In the genomic region with DNA sequence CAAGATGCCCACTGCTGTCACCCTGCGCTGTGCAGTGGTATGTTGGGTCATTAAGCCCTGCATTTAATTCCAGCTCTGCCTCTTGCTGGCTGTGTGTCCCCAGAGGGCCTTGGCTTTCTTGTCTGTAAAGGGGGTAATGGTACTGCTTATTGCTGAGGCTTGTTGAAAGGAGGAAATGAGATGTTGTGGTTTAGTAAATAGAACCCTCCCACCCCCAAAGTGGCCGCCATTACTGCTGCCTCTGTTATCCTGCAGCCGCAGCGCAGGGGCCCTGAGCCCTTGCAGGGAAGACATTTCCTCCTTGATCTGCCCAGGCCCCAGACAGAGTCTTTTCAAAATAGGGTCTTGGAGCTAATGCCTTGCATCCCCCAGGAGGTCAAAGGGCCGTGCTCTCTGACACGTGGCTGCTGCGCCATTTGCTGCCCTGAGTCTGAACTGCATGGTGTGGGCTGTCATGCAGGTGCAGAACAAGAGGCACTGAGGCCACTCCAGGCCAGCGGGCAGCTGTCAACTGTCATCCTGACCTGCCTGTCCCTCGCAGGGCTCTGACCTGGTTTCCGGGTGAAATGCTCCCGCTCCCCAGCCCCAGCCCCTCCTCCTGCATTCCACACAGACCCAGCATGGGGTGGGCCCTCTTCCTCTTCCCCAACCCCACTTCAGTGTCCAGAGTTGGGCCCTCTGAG, we compare ENCODE assay signal across 28 cellular contexts. TPM values are rescaled to one million over a fixed set of nuclear protein-coding genes. Genes with fewer than 3 reads are reported as not detected.
A peak's percentile ranks its signal among the peaks of the same experiment; 100 is the strongest.
DNase-seq lines count a peak whose midpoint lies in the region; ATAC-seq and TF ChIP-seq lines count a peak whose summit lies in the region.
"Had no signal": no experiment of that assay in that cellular context is flagged by ENCODE, and none has a peak within 500 bp of the region (broad histone marks: within the 10 kb centered on the region; RNA-seq: fewer than 3 reads in every experiment).

No MANE protein-coding gene starts in this region.

- intact Hi-C loops in ovary (cut with DNase I): no loop called here
- intact Hi-C loops in activated CD8-positive, alpha-beta T cell treated with anti-CD3 and anti-CD28 coated beads for 36 hours (cut with micrococcal nuclease): no loop called here

- TF ChIP-seq POLR2A in NB4 (IDR thresholded peaks at IDR 0.05; ENCODE audit: extremely low read depth, insufficient read length) (no peak), ovary (IDR thresholded peaks at IDR 0.05) (no peak)

- H3K9me3 Mint-ChIP-seq in stimulated activated memory B cell treated with anti-CD40 and anti-IgM and Interleukin-4, amounts not matched to agents 10 μg/mL and 1 μg/mL and 100 μg/mL, for 72 hours: no peaks in the 10 kb centered on the region
- H3K9me3 Mint-ChIP-seq in activated CD8-positive, alpha-beta T cell treated with anti-CD3 and anti-CD28 coated beads for 36 hours: no peaks in the 10 kb centered on the region
- H3K9me3 Mint-ChIP-seq: brain, IgD-negative memory B cell had no signal

- ATAC-seq in stimulated activated memory B cell treated with anti-CD40 and anti-IgM and Interleukin-4, amounts not matched to agents 10 μg/mL and 1 μg/mL and 100 μg/mL, for 72 hours: peak; percentile 92
- no peak for ATAC-seq in activated CD8-positive, alpha-beta T cell treated with anti-CD3 and anti-CD28 coated beads for 36 hours
- ATAC-seq: activated CD8-positive, alpha-beta T cell treated with anti-CD3 and anti-CD28 coated beads, Interleukin-2, amount 10 ng/mL, durations not matched to agents 7 days and 5 days; mucosa of descending colon; stimulated activated naive CD8-positive, alpha-beta T cell treated with anti-CD3 and anti-CD28 coated beads, Interleukin-15, Interleukin-2, amounts not matched to agents 100 U/mL and 50 U/mL, for 24 hours had no signal

- peaks cover 38% of the 10 kb centered on the region for H3K4me1 ChIP-seq in ectodermal cell (ENCODE audit: control insufficient read depth, insufficient read depth, low read length)
- no peaks in the 10 kb centered on the region for H3K4me1 ChIP-seq in ovary (ENCODE audit: insufficient read depth)
- H3K4me1 ChIP-seq: esophagus muscularis mucosa, thyroid gland had no signal

- H3K36me3 Mint-ChIP-seq in stimulated activated memory B cell treated with anti-CD40 and anti-IgM and Interleukin-4, amounts not matched to agents 10 μg/mL and 1 μg/mL and 100 μg/mL, for 72 hours: no peaks in the 10 kb centered on the region
- no peaks in the 10 kb centered on the region for H3K36me3 Mint-ChIP-seq in activated CD8-positive, alpha-beta T cell treated with anti-CD3 and anti-CD28 coated beads for 36 hours (ENCODE audit: low read depth)
- H3K36me3 Mint-ChIP-seq: brain, IgD-negative memory B cell had no signal

- H3K4me3 Mint-ChIP-seq in stimulated activated memory B cell treated with anti-CD40 and anti-IgM and Interleukin-4, amounts not matched to agents 10 μg/mL and 1 μg/mL and 100 μg/mL, for 72 hours: no peak overlapping the region
- no peak overlapping the region for H3K4me3 Mint-ChIP-seq in activated CD8-positive, alpha-beta T cell treated with anti-CD3 and anti-CD28 coated beads for 36 hours
- H3K4me3 Mint-ChIP-seq: activated CD8-positive, alpha-beta T cell treated with anti-CD3 and anti-CD28 coated beads, Interleukin-2, amount 10 ng/mL, durations not matched to agents 7 days and 5 days had no signal

- no peaks in the 10 kb centered on the region for H3K36me3 ChIP-seq in ectodermal cell (ENCODE audit: control insufficient read depth, insufficient read depth, low read length)
- no peaks in the 10 kb centered on the region for H3K36me3 ChIP-seq in ovary
- H3K36me3 ChIP-seq: esophagus muscularis mucosa, thyroid gland had no signal

- TF ChIP-seq EP300 in ovary (IDR thresholded peaks at IDR 0.05): no peak

- H3K27me3 Mint-ChIP-seq in stimulated activated memory B cell treated with anti-CD40 and anti-IgM and Interleukin-4, amounts not matched to agents 10 μg/mL and 1 μg/mL and 100 μg/mL, for 72 hours: peaks cover 28% of the 10 kb centered on the region
- peaks cover 1% of the 10 kb centered on the region for H3K27me3 Mint-ChIP-seq in activated CD8-positive, alpha-beta T cell treated with anti-CD3 and anti-CD28 coated beads for 36 hours

- 38 to 43% methylated on average over 11 of the region's 11 CpGs for WGBS in ectodermal cell, 2 experiments
- WGBS in ovary, 3 donors: 60 to 70% (median 65%) methylated on average over 11 of the region's 11 CpGs

- POLR2A ChIA-PET in activated CD8-positive, alpha-beta T cell treated with anti-CD3 and anti-CD28 coated beads for 36 hours (lab: Charles Lee): no interaction called here

- H3K9me3 ChIP-seq in ectodermal cell (ENCODE audit: control insufficient read depth, low read length) (no peaks in the 10 kb centered on the region), ovary (no peaks in the 10 kb centered on the region)
- H3K9me3 ChIP-seq: esophagus muscularis mucosa, mucosa of descending colon, thyroid gland had no signal

- H3K27me3 ChIP-seq in ectodermal cell (ENCODE audit: control insufficient read depth, insufficient read depth, low read length, poor library complexity, severe bottlenecking): no peaks in the 10 kb centered on the region
- no peaks in the 10 kb centered on the region for H3K27me3 ChIP-seq in ovary
- H3K27me3 ChIP-seq: thyroid gland had no signal

- TF ChIP-seq CTCF in NB4 (IDR thresholded peaks at IDR 0.05; ENCODE audit: low read depth, low read length) (no peak), ovary (IDR thresholded peaks at IDR 0.05) (no peak)
- no peak for TF ChIP-seq CTCF in activated CD8-positive, alpha-beta T cell treated with anti-CD3 and anti-CD28 coated beads for 36 hours (IDR thresholded peaks at IDR 0.05)

- CTCF ChIA-PET in activated CD8-positive, alpha-beta T cell treated with anti-CD3 and anti-CD28 coated beads for 36 hours (lab: Charles Lee): interaction anchor here (1.3 kb wide), 1 partner anchor 58 kb away, joined by 4 read pairs; no protein-coding TSS in a partner anchor

- H3K4me3 ChIP-seq in NB4 (ENCODE audit: low read depth, low read length) (no peak overlapping the region), ectodermal cell (ENCODE audit: insufficient read depth, low read depth, low read length) (no peak overlapping the region), ovary (no peak overlapping the region)
- H3K4me3 ChIP-seq: esophagus muscularis mucosa, mucosa of descending colon, smooth muscle cell, thyroid gland had no signal

- peak overlapping the region; percentile 60 for H3K27ac ChIP-seq in ectodermal cell (ENCODE audit: insufficient read depth, low read depth, low read length, poor library complexity, severe bottlenecking)
- H3K27ac ChIP-seq in ovary: no peak overlapping the region
- H3K27ac ChIP-seq: esophagus muscularis mucosa, RWPE1, thyroid gland had no signal

- peak; percentile 34 for DNase-seq in NCI-H1436 (lab: John Stamatoyannopoulos, UW)
- DNase-seq in NCI-H1436 treated with DMSO at 0.1 percent for 48 hours (lab: John Stamatoyannopoulos, UW): no peak
- DNase-seq in NB4 (ENCODE audit: low read depth): peak; percentile 86
- DNase-seq in ovary: no peak
- DNase-seq in RKO (ENCODE audit: low spot score): no peak
- DNase-seq in activated CD8-positive, alpha-beta T cell treated with anti-CD3 and anti-CD28 coated beads for 36 hours: no peak
- DNase-seq: activated CD8-positive, alpha-beta T cell treated with anti-CD3 and anti-CD28 coated beads, Interleukin-2, amount 10 ng/mL, durations not matched to agents 7 days and 5 days; activated gamma-delta T cell; AML-193; DND-41; HCEC 1CT; islet precursor cell; mucosa of descending colon; NCI-H1694 treated with DMSO at 0.1 percent for 48 hours; NCI-H446 treated with DMSO at 0.1 percent for 48 hours; stimulated activated naive CD8-positive, alpha-beta T cell treated with anti-CD3 and anti-CD28 coated beads, Interleukin-15, Interleukin-2, amounts not matched to agents 100 U/mL and 50 U/mL, for 24 hours; thyroid gland had no signal

- peak overlapping the region; percentile 63 for H3K27ac Mint-ChIP-seq in stimulated activated memory B cell treated with anti-CD40 and anti-IgM and Interleukin-4, amounts not matched to agents 10 μg/mL and 1 μg/mL and 100 μg/mL, for 72 hours
- H3K27ac Mint-ChIP-seq in activated CD8-positive, alpha-beta T cell treated with anti-CD3 and anti-CD28 coated beads for 36 hours: no peak overlapping the region
- H3K27ac Mint-ChIP-seq: activated CD8-positive, alpha-beta T cell treated with anti-CD3 and anti-CD28 coated beads, Interleukin-2, amount 10 ng/mL, durations not matched to agents 7 days and 5 days; IgD-negative memory B cell had no signal

- H3K4me1 Mint-ChIP-seq in stimulated activated memory B cell treated with anti-CD40 and anti-IgM and Interleukin-4, amounts not matched to agents 10 μg/mL and 1 μg/mL and 100 μg/mL, for 72 hours: peaks cover 22% of the 10 kb centered on the region
- H3K4me1 Mint-ChIP-seq in activated CD8-positive, alpha-beta T cell treated with anti-CD3 and anti-CD28 coated beads for 36 hours (ENCODE audit: low read depth): no peaks in the 10 kb centered on the region

RNA-seq across cellular contexts. Expression of gene PVALB, which starts 18.7 kb away (rescaled TPM):
- 2.2 TPM for polyA plus RNA-seq in ectodermal cell (2013, experiment 1 of 4)
- 1.1 TPM for polyA plus RNA-seq in ectodermal cell (2013, experiment 2 of 4)
- 1.8 TPM for polyA plus RNA-seq in ectodermal cell (2013, experiment 3 of 4)
- 2.1 TPM for polyA plus RNA-seq in ectodermal cell (2013, experiment 4 of 4)
- total RNA-seq in ovary: under 1 TPM in 1 of 7 donors, not detected in 6; 0.41 TPM
- polyA plus RNA-seq in ovary: under 1 TPM in 1 of 2 donors, not detected in 1; 0.47 TPM
- not detected for total RNA-seq in activated CD8-positive, alpha-beta T cell treated with anti-CD3 and anti-CD28 coated beads for 36 hours
- total RNA-seq: A172; activated CD8-positive, alpha-beta T cell treated with anti-CD3 and anti-CD28 coated beads, Interleukin-2, amount 10 ng/mL, durations not matched to agents 7 days and 5 days; esophagus muscularis mucosa; frontal cortex; lower leg skin; MCF 10A; mucosa of descending colon; smooth muscle cell; thyroid gland had no signal
- polyA plus RNA-seq: IgD-negative memory B cell, smooth muscle cell had no signal

RNA-seq across cellular contexts. Expression of gene IFT27, which starts 22.2 kb away (rescaled TPM):
- polyA plus RNA-seq in ectodermal cell (2013, experiment 1 of 4): 49.9 TPM
- 56.8 TPM for polyA plus RNA-seq in ectodermal cell (2013, experiment 2 of 4)
- polyA plus RNA-seq in ectodermal cell (2013, experiment 3 of 4): 48.7 TPM
- 48.9 TPM for polyA plus RNA-seq in ectodermal cell (2013, experiment 4 of 4)
- 10 to 100 TPM; 26.0 to 38.8 (median 29.5) TPM for total RNA-seq in ovary
- 10 to 100 TPM; 14.2 to 20.0 TPM for polyA plus RNA-seq in ovary
- total RNA-seq in activated CD8-positive, alpha-beta T cell treated with anti-CD3 and anti-CD28 coated beads for 36 hours: 10 to 100 TPM; 20.0 to 21.9 TPM

Comparison
In these comparisons a context has a peak if more than half of its experiments do, and no peak if none do; other contexts are left out.
1. DNase-seq: peak in NCI-H1436 (single experiment) and NB4 (single experiment); none in NCI-H1436 treated with DMSO at 0.1 percent for 48 hours (single experiment), ovary (0 of 5), RKO (single experiment) and activated CD8-positive, alpha-beta T cell treated with anti-CD3 and anti-CD28 coated beads for 36 hours (single experiment).